Comparison of ENCODE assay signal across 12 cellular contexts in the genomic region with DNA sequence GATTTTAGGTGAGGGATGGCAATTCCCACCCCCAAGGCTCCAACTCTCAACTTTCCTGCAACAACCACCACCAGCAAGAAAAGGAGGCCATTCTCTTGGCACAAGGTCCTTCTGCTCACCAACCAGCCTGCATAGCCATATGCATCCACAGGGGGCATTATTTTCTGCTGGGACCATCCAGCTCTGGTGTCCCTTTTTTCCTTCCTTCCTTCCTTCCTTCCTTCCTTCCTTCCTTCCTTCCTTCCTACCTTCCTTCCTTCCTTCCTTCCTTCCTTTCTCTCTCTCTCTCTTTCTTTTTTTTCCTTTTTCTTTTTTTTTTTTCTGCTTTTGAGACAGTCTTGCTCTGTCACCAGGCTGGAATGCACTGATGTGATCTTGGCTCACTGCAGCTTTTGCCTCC.
DNase-seq lines count a peak whose midpoint lies in the region; ATAC-seq and TF ChIP-seq lines count a peak whose summit lies in the region.
"Had no signal": no experiment of that assay in that cellular context is flagged by ENCODE, and none has a peak within 500 bp of the region (broad histone marks: within the 10 kb centered on the region; RNA-seq: fewer than 3 reads in every experiment).

No MANE protein-coding gene starts in this region.

- ATAC-seq in HG03139 (IDR thresholded peaks at IDR 0.05; ENCODE audit: unreplicated experiment), result no peak
- ATAC-seq: sciatic nerve had no signal

- DNase-seq in 8988T, result peak; percentile 17
- peak; percentile 21 for DNase-seq in EL
- DNase-seq in OCI-M1 (lab: John Stamatoyannopoulos, UW), result peak; percentile 41
- peak; percentile 9 for DNase-seq in fibroblast of mammary gland (ENCODE audit: low read depth)
- no peak for DNase-seq in NCI-H774 (lab: John Stamatoyannopoulos, UW)
- no peak for DNase-seq in activated CD8-positive, alpha-beta memory T cell treated with anti-CD3 and anti-CD28 coated beads, Interleukin-2, amount 50 U/mL, for 4 hours
- DNase-seq in DMS153 (lab: John Stamatoyannopoulos, UW), result no peak
- DNase-seq: cortex of kidney, NCI-H1436 had no signal

- TF ChIP-seq CTCF in fibroblast of mammary gland (conservative IDR thresholded peaks at IDR 0.05; ENCODE audit: control insufficient read depth, insufficient read depth, low read depth, low read length), result peak; percentile 40

- no peak overlapping the region for H3K4me3 ChIP-seq in fibroblast of mammary gland (ENCODE audit: control insufficient read depth, low read depth, low read length)
- H3K4me3 ChIP-seq: SK-N-MC had no signal

Comparison
In these comparisons a context has a peak if more than half of its experiments do, and no peak if none do; other contexts are left out.
1. DNase-seq: peak in 8988T (single experiment), EL (single experiment), OCI-M1 (single experiment) and fibroblast of mammary gland (single experiment); none in NCI-H774 (single experiment), activated CD8-positive, alpha-beta memory T cell treated with anti-CD3 and anti-CD28 coated beads, Interleukin-2, amount 50 U/mL, for 4 hours (single experiment) and DMS153 (single experiment).